Comparison of ENCODE assay signal across 1 cellular context in genomic region chr4:10022346-10023049, GRCh38.
TF ChIP-seq lines count a peak whose summit lies in the region.

No MANE protein-coding gene starts in this region.

TF ChIP-seq in WTC11, 78 proteins besides CTCF, POLR2A, EP300 and RAD21:
- no peak for TF ChIP-seq MYBL2 (CRISPR knock-in tag; IDR thresholded peaks at IDR 0.05)
- no peak for TF ChIP-seq PREB (CRISPR knock-in tag; IDR thresholded peaks at IDR 0.05; ENCODE audit: borderline replicate concordance)
- no peak for TF ChIP-seq ZMAT4 (CRISPR knock-in tag; IDR thresholded peaks at IDR 0.05)
- 0 out of 2 replicates have a peak, but pooled peaks have one; percentile 14 for TF ChIP-seq GABPB1 (CRISPR knock-in tag; IDR thresholded peaks at IDR 0.05)
